ENCODE assay signal across 8 cellular contexts in the genomic region with DNA sequence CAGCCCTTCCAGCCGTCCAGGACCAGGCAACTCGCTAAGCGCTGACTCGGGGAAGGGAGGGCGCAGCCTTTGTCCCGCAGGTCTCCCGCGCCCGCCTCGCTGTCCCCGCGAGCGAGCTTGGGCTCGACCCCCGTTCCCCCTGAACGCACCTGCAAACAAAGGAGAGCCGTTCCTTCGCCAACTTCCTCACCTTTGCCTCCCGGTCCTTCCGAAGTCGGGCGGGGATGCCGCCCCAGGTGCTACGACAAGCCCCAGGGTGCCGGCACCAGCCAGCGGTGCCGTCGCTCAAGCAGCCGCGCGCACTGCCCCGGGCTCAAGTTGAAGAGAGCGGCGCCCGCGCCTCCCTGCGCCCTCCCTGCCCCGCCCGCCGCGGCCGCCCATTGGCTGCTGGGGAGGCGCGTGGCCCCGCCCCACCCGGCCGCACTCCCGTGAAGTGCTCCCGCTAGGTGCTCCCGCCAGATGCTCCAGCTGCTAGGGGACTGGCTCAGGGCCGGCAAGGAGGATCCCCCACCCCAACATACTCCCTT.
DNase-seq lines count a peak whose midpoint lies in the region; ATAC-seq and TF ChIP-seq lines count a peak whose summit lies in the region.

No MANE protein-coding gene starts in this region.

- no peaks in the 10 kb centered on the region for H3K9me3 ChIP-seq in HUES64 (ENCODE audit: insufficient read depth, low read depth, low read length)
- no peaks in the 10 kb centered on the region for H3K9me3 ChIP-seq in iPS-18c (ENCODE audit: control insufficient read depth, insufficient read depth, low read length)
- no peaks in the 10 kb centered on the region for H3K9me3 ChIP-seq in smooth muscle cell (replicated peaks; ENCODE audit: low read depth)

- WGBS in HUES64, result under 1% methylated on average over 51 of the region's 51 CpGs
- 3% methylated on average over 46 of the region's 51 CpGs for WGBS in smooth muscle cell (ENCODE audit: low lambda C conversion rate)

- H3K9ac ChIP-seq in HUES64 (ENCODE audit: low read depth, low read length) (peak overlapping the region; percentile 95), smooth muscle cell (ENCODE audit: low read depth) (no peak overlapping the region)

- H3K4me1 ChIP-seq in HUES64 (ENCODE audit: insufficient read depth, low read length), result peaks cover 6% of the 10 kb centered on the region; the same call in 1 of the 2 replicates
- peaks cover 5% of the 10 kb centered on the region for H3K4me1 ChIP-seq in smooth muscle cell (ENCODE audit: low read depth)

- TF ChIP-seq CTCF in astrocyte of the spinal cord (IDR thresholded peaks at IDR 0.05; ENCODE audit: low read depth, low read length) (no peak), smooth muscle cell (IDR thresholded peaks at IDR 0.05; ENCODE audit: borderline replicate concordance, insufficient read depth, poor library complexity, severe bottlenecking) (no peak)

- H4K20me1 ChIP-seq in smooth muscle cell (ENCODE audit: low read depth), result peaks cover 45% of the 10 kb centered on the region

- ATAC-seq in GM21367 (IDR thresholded peaks at IDR 0.05; ENCODE audit: unreplicated experiment), result peak; percentile 84
- ATAC-seq in SK-N-SH treated with all-trans-retinoic acid at 6 μM for 48 hours, result peak; percentile 99

- peaks cover 18% of the 10 kb centered on the region for H3K36me3 ChIP-seq in HUES64 (ENCODE audit: insufficient read depth, low read length)
- no peaks in the 10 kb centered on the region for H3K36me3 ChIP-seq in smooth muscle cell (ENCODE audit: low read depth)

- H3K4me2 ChIP-seq in smooth muscle cell, result peak overlapping the region; percentile 81

- H3K4me3 ChIP-seq in HUES64 (ENCODE audit: low read length) (peak overlapping the region; percentile 84), astrocyte of the spinal cord (ENCODE audit: low read depth, low read length) (peak overlapping the region; percentile 36), iPS-18c (ENCODE audit: insufficient read depth, low read depth, low read length) (peak overlapping the region; percentile 93), smooth muscle cell (peak overlapping the region; percentile 35)

- no peak overlapping the region for H2AFZ ChIP-seq in smooth muscle cell (ENCODE audit: low read depth)

- no peaks in the 10 kb centered on the region for H3K27me3 ChIP-seq in HUES64 (ENCODE audit: insufficient read depth, low read length)
- peaks cover 5% of the 10 kb centered on the region for H3K27me3 ChIP-seq in smooth muscle cell (ENCODE audit: low read depth)

- H3K27ac ChIP-seq in HUES64 (ENCODE audit: low read depth, low read length) (peak overlapping the region; percentile 62), smooth muscle cell (ENCODE audit: low read depth) (no peak overlapping the region)

- H3F3A ChIP-seq in smooth muscle cell (ENCODE audit: low read depth), result no peaks in the 10 kb centered on the region

- H3K79me2 ChIP-seq in smooth muscle cell (ENCODE audit: low read depth), result no peaks in the 10 kb centered on the region

- peak; percentile 64 for DNase-seq in Caki2 (ENCODE audit: low read depth)
- peak; percentile 60 for DNase-seq in astrocyte of the spinal cord (ENCODE audit: low read depth, low spot score)
- DNase-seq in smooth muscle cell (lab: John Stamatoyannopoulos, UW; ENCODE audit: unreplicated experiment), result peak; percentile 12
- no peak for DNase-seq in MV-4-11 (lab: John Stamatoyannopoulos, UW)

- in situ Hi-C loops in Caki2 (cut with HindIII; ENCODE audit: low pct_unique_long_range_greater_than_20kb, low sequenced_read_pairs), result no loop called here
- in situ Hi-C loops in astrocyte of the spinal cord (cut with HindIII; ENCODE audit: low sequenced_read_pairs), result no loop called here

TF ChIP-seq in SK-N-SH treated with all-trans-retinoic acid at 6 μM for 48 hours, 23 proteins besides CTCF, POLR2A, EP300 and RAD21:
- TF ChIP-seq TSHZ2 (CRISPR knock-in tag; IDR thresholded peaks at IDR 0.05) (0 out of 2 replicates have a peak, but pooled peaks have one; percentile 24), ZFP30 (CRISPR knock-in tag; IDR thresholded peaks at IDR 0.05) (no peak)

Comparison
In these comparisons a context has a peak if more than half of its experiments do, and no peak if none do; other contexts are left out.
1. H3K4me3 ChIP-seq: peak in every context shown above with its lines; median percentile 93 in iPS-18c; 84 in HUES64; 36 in astrocyte of the spinal cord; 35 in smooth muscle cell.